ENCODE assay signal across 8 cellular contexts in the genomic region with DNA sequence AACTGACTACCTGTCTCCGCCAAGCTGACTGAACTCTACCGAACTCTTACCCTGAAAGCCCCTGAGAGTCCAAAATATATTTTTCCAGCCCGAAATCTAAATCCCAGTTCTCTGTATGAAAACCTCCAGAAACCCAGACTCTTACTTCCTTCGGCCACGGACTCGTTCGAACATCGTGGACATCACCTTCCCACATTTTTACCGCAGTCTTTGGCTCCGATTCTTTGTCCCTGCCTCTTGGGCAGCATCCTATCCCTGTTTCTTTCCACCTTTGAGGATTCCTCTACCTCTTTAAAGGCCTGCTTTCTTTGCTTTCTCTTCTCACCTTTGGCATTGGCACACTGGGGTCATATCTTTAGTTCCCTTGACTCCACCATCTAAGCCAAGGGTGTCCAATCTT. TPM values are rescaled to one million over a fixed set of nuclear protein-coding genes. Genes with fewer than 3 reads are reported as not detected.
A peak's percentile ranks its signal among the peaks of the same experiment; 100 is the strongest.
DNase-seq lines count a peak whose midpoint lies in the region; ATAC-seq and TF ChIP-seq lines count a peak whose summit lies in the region.

No MANE protein-coding gene starts in this region.

- H3K36me3 ChIP-seq in SK-N-SH (replicated peaks in 1 of 2; ENCODE audit: control insufficient read depth in 1 of 2, insufficient read depth in 2 of 2, low read length in 1 of 2): peaks cover 4 to 5% of the 10 kb centered on the region in 2 experiments
- H3K36me3 ChIP-seq in iPS-20b (ENCODE audit: insufficient read depth, low read depth, low read length): no peaks in the 10 kb centered on the region

- H3K4me3 Mint-ChIP-seq in activated CD8-positive, alpha-beta T cell treated with anti-CD3 and anti-CD28 coated beads, Interleukin-2, amount 10 ng/mL, durations not matched to agents 7 days and 5 days: peak overlapping the region; percentile 95

- H3K9ac ChIP-seq in SK-N-SH (peak overlapping the region; percentile 94), iPS-20b (ENCODE audit: low read depth, low read length) (peak overlapping the region; percentile 87)

- no peak for TF ChIP-seq RAD21 in SK-N-SH (IDR thresholded peaks at IDR 0.05; ENCODE audit: low read length)

- TF ChIP-seq CTCF in SK-N-SH (IDR thresholded peaks at IDR 0.05): no peak

- H3K79me2 ChIP-seq in SK-N-SH (ENCODE audit: insufficient read depth): peaks cover 41% of the 10 kb centered on the region

- ATAC-seq in SK-N-SH treated with all-trans-retinoic acid at 6 μM for 48 hours (no peak), GM19023 (IDR thresholded peaks at IDR 0.05; ENCODE audit: unreplicated experiment) (no peak), HG02840 (IDR thresholded peaks at IDR 0.05; ENCODE audit: low FRiP score, unreplicated experiment) (no peak)
- no peak for ATAC-seq in activated CD8-positive, alpha-beta T cell treated with anti-CD3 and anti-CD28 coated beads, Interleukin-2, amount 10 ng/mL, durations not matched to agents 7 days and 5 days

- 90% methylated on average over 10 of the region's 10 CpGs for WGBS in SK-N-SH (ENCODE audit: low lambda C conversion rate)

- no peaks in the 10 kb centered on the region for H3K9me2 ChIP-seq in SK-N-SH

- no peaks in the 10 kb centered on the region for H3F3A ChIP-seq in SK-N-SH (replicated peaks; ENCODE audit: insufficient read depth)

- no peaks in the 10 kb centered on the region for H3K9me3 Mint-ChIP-seq in activated CD8-positive, alpha-beta T cell treated with anti-CD3 and anti-CD28 coated beads, Interleukin-2, amount 10 ng/mL, durations not matched to agents 7 days and 5 days (ENCODE audit: insufficient read depth)

- H2AFZ ChIP-seq in SK-N-SH (ENCODE audit: low read depth): peak overlapping the region; percentile 95

- TF ChIP-seq EP300 in SK-N-SH (IDR thresholded peaks at IDR 0.05; ENCODE audit: borderline replicate concordance in 1 of 2, low read depth in 1 of 2, low read length in 1 of 2): no peak

- H3K9me3 ChIP-seq in SK-N-SH: no peaks in the 10 kb centered on the region
- no peaks in the 10 kb centered on the region for H3K9me3 ChIP-seq in iPS-20b (ENCODE audit: insufficient read depth, low read depth, low read length)

- H3K27me3 ChIP-seq in SK-N-SH (ENCODE audit: insufficient read depth) (no peaks in the 10 kb centered on the region), iPS-20b (ENCODE audit: insufficient read depth, low read length) (peaks cover 18% of the 10 kb centered on the region)

- no peaks in the 10 kb centered on the region for H3K27me3 Mint-ChIP-seq in activated CD8-positive, alpha-beta T cell treated with anti-CD3 and anti-CD28 coated beads, Interleukin-2, amount 10 ng/mL, durations not matched to agents 7 days and 5 days (ENCODE audit: low read depth)

- DNase-seq in SK-N-SH (peak; percentile 11), substantia nigra (lab: John Stamatoyannopoulos, UW) (peak in 1 of 49 donors; percentile 42), germinal center (ENCODE audit: low spot score) (no peak)
- DNase-seq in activated CD8-positive, alpha-beta T cell treated with anti-CD3 and anti-CD28 coated beads, Interleukin-2, amount 10 ng/mL, durations not matched to agents 7 days and 5 days: no peak

- CTCF ChIA-PET in SK-N-SH (lab: Yijun Ruan, JAX): no interaction called here
- CTCF ChIA-PET in activated CD8-positive, alpha-beta T cell treated with anti-CD3 and anti-CD28 coated beads, Interleukin-2, amount 10 ng/mL, durations not matched to agents 7 days and 5 days (lab: Charles Lee): interaction anchor here (1.1 to 4.5 kb wide), 3 partner anchors 61 to 73 kb away, joined by 3 to 31 read pairs (median 5); no protein-coding TSS in a partner anchor

- H3K4me2 ChIP-seq in SK-N-SH: peak overlapping the region; percentile 94

- peak overlapping the region; percentile 98 for H3K27ac Mint-ChIP-seq in activated CD8-positive, alpha-beta T cell treated with anti-CD3 and anti-CD28 coated beads, Interleukin-2, amount 10 ng/mL, durations not matched to agents 7 days and 5 days

- H3K4me1 ChIP-seq in SK-N-SH (ENCODE audit: control insufficient read depth in 1 of 2, insufficient read depth in 2 of 2, low read depth in 1 of 2, low read length in 1 of 2): peaks cover 21 to 33% of the 10 kb centered on the region in 2 experiments; a peak in 3 of 4 replicates
- H3K4me1 ChIP-seq in iPS-20b (ENCODE audit: insufficient read depth, low read length): peaks cover 28% of the 10 kb centered on the region

- H3K27ac ChIP-seq in SK-N-SH (ENCODE audit: low read depth in 2 of 2, low read length in 1 of 2): peak overlapping the region; percentile 73 to 97
- peak overlapping the region; percentile 6 for H3K27ac ChIP-seq in iPS-20b (ENCODE audit: low read length)
- H3K27ac ChIP-seq in substantia nigra (ENCODE audit: low read depth, low read length, poor library complexity, severe bottlenecking): peak overlapping the region; percentile 91

- POLR2A ChIA-PET in SK-N-SH (lab: Yijun Ruan, JAX): no interaction called here
- POLR2A ChIA-PET in activated CD8-positive, alpha-beta T cell treated with anti-CD3 and anti-CD28 coated beads, Interleukin-2, amount 10 ng/mL, durations not matched to agents 7 days and 5 days (lab: Charles Lee): interaction anchor here (2.1 kb wide), 1 partner anchor 64 kb away, joined by 8 read pairs; no protein-coding TSS in a partner anchor

- peaks cover 26% of the 10 kb centered on the region for H4K20me1 ChIP-seq in SK-N-SH (ENCODE audit: insufficient read depth)

- H3K36me3 Mint-ChIP-seq in activated CD8-positive, alpha-beta T cell treated with anti-CD3 and anti-CD28 coated beads, Interleukin-2, amount 10 ng/mL, durations not matched to agents 7 days and 5 days (ENCODE audit: low read depth): peaks cover 16% of the 10 kb centered on the region

- H3K4me3 ChIP-seq in SK-N-SH (ENCODE audit: low read depth in 2 of 2, low read length in 1 of 2) (peak overlapping the region; percentile 94 to 96), iPS-20b (ENCODE audit: low read length) (peak overlapping the region; percentile 89)

- H3K4me1 Mint-ChIP-seq in activated CD8-positive, alpha-beta T cell treated with anti-CD3 and anti-CD28 coated beads, Interleukin-2, amount 10 ng/mL, durations not matched to agents 7 days and 5 days (ENCODE audit: low read depth): peaks cover 52% of the 10 kb centered on the region

TF ChIP-seq in SK-N-SH, 30 proteins besides CTCF, POLR2A, EP300 and RAD21:
- TF ChIP-seq, protein P1, sequence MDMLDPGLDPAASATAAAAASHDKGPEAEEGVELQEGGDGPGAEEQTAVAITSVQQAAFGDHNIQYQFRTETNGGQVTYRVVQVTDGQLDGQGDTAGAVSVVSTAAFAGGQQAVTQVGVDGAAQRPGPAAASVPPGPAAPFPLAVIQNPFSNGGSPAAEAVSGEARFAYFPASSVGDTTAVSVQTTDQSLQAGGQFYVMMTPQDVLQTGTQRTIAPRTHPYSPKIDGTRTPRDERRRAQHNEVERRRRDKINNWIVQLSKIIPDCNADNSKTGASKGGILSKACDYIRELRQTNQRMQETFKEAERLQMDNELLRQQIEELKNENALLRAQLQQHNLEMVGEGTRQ (IDR thresholded peaks at IDR 0.05; ENCODE audit: borderline replicate concordance, low read depth, low read length): no peak
- no peak for TF ChIP-seq POLR2AphosphoS5 (IDR thresholded peaks at IDR 0.05; ENCODE audit: low read depth, low read length)
- TF ChIP-seq FOXJ3 (CRISPR knock-in tag; IDR thresholded peaks at IDR 0.05): no peak
- no peak for TF ChIP-seq GABPA (IDR thresholded peaks at IDR 0.05; ENCODE audit: low read depth)
- no peak for TF ChIP-seq TCF12 (IDR thresholded peaks at IDR 0.05)

TF ChIP-seq in SK-N-SH treated with all-trans-retinoic acid at 6 μM for 48 hours, 23 proteins besides CTCF, POLR2A, EP300 and RAD21 (continues in another document):
- TF ChIP-seq BACH2 (CRISPR knock-in tag; IDR thresholded peaks at IDR 0.05; ENCODE audit: borderline replicate concordance) (no peak), TCF4 (CRISPR knock-in tag; IDR thresholded peaks at IDR 0.05; ENCODE audit: borderline replicate concordance) (no peak), ZC3H10 (CRISPR knock-in tag; IDR thresholded peaks at IDR 0.05) (no peak), ZFP30 (CRISPR knock-in tag; IDR thresholded peaks at IDR 0.05) (no peak), SNAI2 (CRISPR knock-in tag; IDR thresholded peaks at IDR 0.05) (no peak), ARNTL (CRISPR knock-in tag; IDR thresholded peaks at IDR 0.05; ENCODE audit: borderline replicate concordance, low read depth) (no peak), GLIS3 (CRISPR knock-in tag; IDR thresholded peaks at IDR 0.05) (no peak), ESRRG (CRISPR knock-in tag; IDR thresholded peaks at IDR 0.05) (no peak)
- TF ChIP-seq, protein P2, sequence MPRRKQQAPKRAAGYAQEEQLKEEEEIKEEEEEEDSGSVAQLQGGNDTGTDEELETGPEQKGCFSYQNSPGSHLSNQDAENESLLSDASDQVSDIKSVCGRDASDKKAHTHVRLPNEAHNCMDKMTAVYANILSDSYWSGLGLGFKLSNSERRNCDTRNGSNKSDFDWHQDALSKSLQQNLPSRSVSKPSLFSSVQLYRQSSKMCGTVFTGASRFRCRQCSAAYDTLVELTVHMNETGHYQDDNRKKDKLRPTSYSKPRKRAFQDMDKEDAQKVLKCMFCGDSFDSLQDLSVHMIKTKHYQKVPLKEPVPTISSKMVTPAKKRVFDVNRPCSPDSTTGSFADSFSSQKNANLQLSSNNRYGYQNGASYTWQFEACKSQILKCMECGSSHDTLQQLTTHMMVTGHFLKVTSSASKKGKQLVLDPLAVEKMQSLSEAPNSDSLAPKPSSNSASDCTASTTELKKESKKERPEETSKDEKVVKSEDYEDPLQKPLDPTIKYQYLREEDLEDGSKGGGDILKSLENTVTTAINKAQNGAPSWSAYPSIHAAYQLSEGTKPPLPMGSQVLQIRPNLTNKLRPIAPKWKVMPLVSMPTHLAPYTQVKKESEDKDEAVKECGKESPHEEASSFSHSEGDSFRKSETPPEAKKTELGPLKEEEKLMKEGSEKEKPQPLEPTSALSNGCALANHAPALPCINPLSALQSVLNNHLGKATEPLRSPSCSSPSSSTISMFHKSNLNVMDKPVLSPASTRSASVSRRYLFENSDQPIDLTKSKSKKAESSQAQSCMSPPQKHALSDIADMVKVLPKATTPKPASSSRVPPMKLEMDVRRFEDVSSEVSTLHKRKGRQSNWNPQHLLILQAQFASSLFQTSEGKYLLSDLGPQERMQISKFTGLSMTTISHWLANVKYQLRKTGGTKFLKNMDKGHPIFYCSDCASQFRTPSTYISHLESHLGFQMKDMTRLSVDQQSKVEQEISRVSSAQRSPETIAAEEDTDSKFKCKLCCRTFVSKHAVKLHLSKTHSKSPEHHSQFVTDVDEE (CRISPR knock-in tag; IDR thresholded peaks at IDR 0.05): no peak

RNA-seq across cellular contexts. Expression of gene USP24, which starts 0.9 kb away (rescaled TPM):
- 8.1 and 8.7 TPM in 2 replicates for polyA plus RNA-seq in SK-N-SH (2012; rRNA removed)
- polyA plus RNA-seq in SK-N-SH (2012; cell fraction: cytosol; rRNA removed): 5.6 and 6.2 TPM in 2 replicates
- polyA plus RNA-seq in SK-N-SH (2012; cell fraction: nucleus; rRNA removed): 20.9 and 31.1 TPM in 2 replicates
- 10 to 100 TPM; 36.7 to 44.1 TPM for total RNA-seq in activated CD8-positive, alpha-beta T cell treated with anti-CD3 and anti-CD28 coated beads, Interleukin-2, amount 10 ng/mL, durations not matched to agents 7 days and 5 days

Comparison
In these comparisons a context has a peak if more than half of its experiments do, and no peak if none do; other contexts are left out.
1. H3K27ac ChIP-seq: peak in every context shown above with its lines; median percentile 91 in substantia nigra; 85 in SK-N-SH; 6 in iPS-20b.